9 cellular contexts compared by ENCODE assay signal in the genomic region with DNA sequence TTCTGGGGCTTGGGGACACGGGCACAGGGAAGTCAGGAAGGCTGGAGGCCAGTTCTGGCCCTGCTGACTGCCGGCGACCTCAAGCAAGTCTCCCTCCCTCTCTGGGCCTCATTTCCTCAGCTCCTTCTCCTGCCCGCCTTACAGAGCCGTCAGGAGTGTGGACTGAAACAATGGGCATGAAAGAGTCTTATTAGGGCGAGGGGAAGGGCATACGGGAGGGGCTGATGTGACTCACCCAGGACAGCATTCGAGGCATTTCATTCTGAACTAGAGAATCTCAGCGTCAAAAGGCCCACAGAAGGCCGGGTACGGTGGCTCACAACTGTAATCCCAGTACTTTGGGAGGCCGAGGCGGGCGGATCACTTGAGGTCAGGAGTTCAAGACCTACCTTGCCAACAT. TPM values are rescaled to one million over a fixed set of nuclear protein-coding genes. Genes with fewer than 3 reads are reported as not detected.
"Had no signal": no experiment of that assay in that cellular context is flagged by ENCODE, and none has a peak within 500 bp of the region (broad histone marks: within the 10 kb centered on the region; RNA-seq: fewer than 3 reads in every experiment).

No MANE protein-coding gene starts in this region.

RNA-seq across cellular contexts. Expression of a gene that starts 20.8 kb away (rescaled TPM):
- total RNA-seq: mononuclear cell, natural killer cell had no signal

RNA-seq across cellular contexts. Expression of a gene that starts 26.5 kb away (rescaled TPM):
- total RNA-seq: hepatocyte, mesothelial cell of epicardium had no signal

RNA-seq across cellular contexts. Expression of a gene that starts 39.8 kb away (rescaled TPM):
- total RNA-seq: hepatocyte, mononuclear cell, natural killer cell, occipital lobe, prostate gland, sigmoid colon, subcutaneous adipose tissue, thoracic aorta had no signal
- polyA plus RNA-seq: hepatocyte had no signal
